ENCODE assay signal across 1 cellular context in the genomic region with DNA sequence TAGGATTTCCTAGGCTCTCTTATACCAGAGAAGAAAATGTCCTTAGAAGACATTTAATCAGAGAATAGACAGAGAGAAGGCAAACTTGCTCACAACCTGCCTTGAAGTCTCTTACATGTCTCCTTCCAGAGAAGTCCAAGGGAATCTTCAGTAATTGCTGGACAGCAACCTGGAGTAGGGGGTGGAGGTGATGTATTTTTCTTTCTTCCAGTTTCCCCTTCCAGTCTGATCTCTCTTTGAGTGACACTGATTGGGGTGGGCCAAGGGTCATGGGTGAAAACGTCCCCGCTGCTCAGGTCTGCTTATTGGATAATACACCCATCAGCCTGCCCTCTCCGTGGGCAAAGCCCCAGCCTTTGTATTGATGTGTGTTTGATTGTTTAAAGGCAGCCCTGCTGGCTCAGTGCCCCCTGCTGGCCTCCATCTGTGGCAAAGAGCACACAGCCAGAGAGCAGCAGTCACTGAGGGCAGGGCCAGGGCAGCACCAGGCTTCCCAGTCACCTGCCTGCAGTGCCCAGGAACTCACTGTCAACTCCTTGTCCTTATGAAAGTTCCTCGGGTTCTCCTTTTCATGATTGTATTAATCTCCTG.
TF ChIP-seq lines count a peak whose summit lies in the region.

No MANE protein-coding gene starts in this region.

TF ChIP-seq in GM12878, 131 proteins besides CTCF, POLR2A, EP300 and RAD21 (continued from another document):
- TF ChIP-seq, protein P1, sequence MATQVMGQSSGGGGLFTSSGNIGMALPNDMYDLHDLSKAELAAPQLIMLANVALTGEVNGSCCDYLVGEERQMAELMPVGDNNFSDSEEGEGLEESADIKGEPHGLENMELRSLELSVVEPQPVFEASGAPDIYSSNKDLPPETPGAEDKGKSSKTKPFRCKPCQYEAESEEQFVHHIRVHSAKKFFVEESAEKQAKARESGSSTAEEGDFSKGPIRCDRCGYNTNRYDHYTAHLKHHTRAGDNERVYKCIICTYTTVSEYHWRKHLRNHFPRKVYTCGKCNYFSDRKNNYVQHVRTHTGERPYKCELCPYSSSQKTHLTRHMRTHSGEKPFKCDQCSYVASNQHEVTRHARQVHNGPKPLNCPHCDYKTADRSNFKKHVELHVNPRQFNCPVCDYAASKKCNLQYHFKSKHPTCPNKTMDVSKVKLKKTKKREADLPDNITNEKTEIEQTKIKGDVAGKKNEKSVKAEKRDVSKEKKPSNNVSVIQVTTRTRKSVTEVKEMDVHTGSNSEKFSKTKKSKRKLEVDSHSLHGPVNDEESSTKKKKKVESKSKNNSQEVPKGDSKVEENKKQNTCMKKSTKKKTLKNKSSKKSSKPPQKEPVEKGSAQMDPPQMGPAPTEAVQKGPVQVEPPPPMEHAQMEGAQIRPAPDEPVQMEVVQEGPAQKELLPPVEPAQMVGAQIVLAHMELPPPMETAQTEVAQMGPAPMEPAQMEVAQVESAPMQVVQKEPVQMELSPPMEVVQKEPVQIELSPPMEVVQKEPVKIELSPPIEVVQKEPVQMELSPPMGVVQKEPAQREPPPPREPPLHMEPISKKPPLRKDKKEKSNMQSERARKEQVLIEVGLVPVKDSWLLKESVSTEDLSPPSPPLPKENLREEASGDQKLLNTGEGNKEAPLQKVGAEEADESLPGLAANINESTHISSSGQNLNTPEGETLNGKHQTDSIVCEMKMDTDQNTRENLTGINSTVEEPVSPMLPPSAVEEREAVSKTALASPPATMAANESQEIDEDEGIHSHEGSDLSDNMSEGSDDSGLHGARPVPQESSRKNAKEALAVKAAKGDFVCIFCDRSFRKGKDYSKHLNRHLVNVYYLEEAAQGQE (IDR thresholded peaks at IDR 0.05; ENCODE audit: low read depth, low read length): peak; percentile 43; the same call in 1 of the 2 replicates
